In genomic region chr4:25965629-25966028, GRCh38 we compare ENCODE assay signal across 25 cellular contexts.
"Had no signal": no experiment of that assay in that cellular context is flagged by ENCODE, and none has a peak within 500 bp of the region (broad histone marks: within the 10 kb centered on the region; RNA-seq: fewer than 3 reads in every experiment).

No MANE protein-coding gene starts in this region.

- H3K4me1 Mint-ChIP-seq: activated CD4-positive, alpha-beta T cell treated with anti-CD3 and anti-CD28 coated beads for 36 hours; activated T-helper 17 cell treated with anti-CD3 and anti-CD28 coated beads, Interleukin-2, amount 50 U/mL, for 72 hours; T-helper 17 cell had no signal

- H3K27ac Mint-ChIP-seq: activated CD4-positive, alpha-beta memory T cell treated with anti-CD3 and anti-CD28 coated beads, Interleukin-2, amount 10 ng/mL, durations not matched to agents 7 days and 5 days; activated CD4-positive, alpha-beta T cell treated with anti-CD3 and anti-CD28 coated beads for 36 hours; activated naive CD4-positive, alpha-beta T cell treated with anti-CD3 and anti-CD28 coated beads for 36 hours; activated naive CD8-positive, alpha-beta T cell; activated T-helper 17 cell treated with anti-CD3 and anti-CD28 coated beads, Interleukin-2, amount 50 U/mL, for 72 hours; T-helper 17 cell had no signal

- DNase-seq: activated CD4-positive, alpha-beta memory T cell treated with anti-CD3 and anti-CD28 coated beads, Interleukin-2, amount 10 ng/mL, durations not matched to agents 7 days and 5 days; activated CD4-positive, alpha-beta T cell treated with anti-CD3 and anti-CD28 coated beads for 36 hours; activated CD4-positive, alpha-beta T cell treated with anti-CD3 and anti-CD28 coated beads, Interleukin-2, amount 50 U/mL, for 1 hour; activated gamma-delta T cell; activated naive CD4-positive, alpha-beta T cell treated with anti-CD3 and anti-CD28 coated beads for 36 hours; activated T-cell treated with anti-CD3 and anti-CD28 coated beads for 4 hours; activated T-cell treated with anti-CD3 and anti-CD28 coated beads, Interleukin-2, amount 50 U/mL, for 48 hours; amygdala; brain microvascular endothelial cell; Kasumi-1; KBM-7; NCI-H1105 treated with DMSO at 0.1 percent for 48 hours; NCI-H146; NCI-H187 treated with DMSO at 0.1 percent for 48 hours; NCI-H2081 treated with DMSO at 0.1 percent for 48 hours; NCI-H446 treated with DMSO at 0.1 percent for 48 hours; NCI-H526; NCI-H774; SIG-M5; T-helper 17 cell; T1000 had no signal

- H3K27me3 ChIP-seq: brain microvascular endothelial cell, cardiac muscle cell had no signal

- H3K36me3 Mint-ChIP-seq: activated naive CD8-positive, alpha-beta T cell had no signal

- H3K27ac ChIP-seq: brain microvascular endothelial cell, cardiac muscle cell, VCaP had no signal

- H3K4me3 Mint-ChIP-seq: activated CD4-positive, alpha-beta memory T cell treated with anti-CD3 and anti-CD28 coated beads, Interleukin-2, amount 10 ng/mL, durations not matched to agents 7 days and 5 days; activated CD4-positive, alpha-beta T cell treated with anti-CD3 and anti-CD28 coated beads for 36 hours; activated naive CD4-positive, alpha-beta T cell treated with anti-CD3 and anti-CD28 coated beads for 36 hours; activated naive CD8-positive, alpha-beta T cell; activated T-helper 17 cell treated with anti-CD3 and anti-CD28 coated beads, Interleukin-2, amount 50 U/mL, for 72 hours; T-helper 17 cell had no signal

- H3K9me3 Mint-ChIP-seq: activated CD4-positive, alpha-beta memory T cell treated with anti-CD3 and anti-CD28 coated beads, Interleukin-2, amount 10 ng/mL, durations not matched to agents 7 days and 5 days; activated T-helper 17 cell treated with anti-CD3 and anti-CD28 coated beads, Interleukin-2, amount 50 U/mL, for 72 hours had no signal

- ATAC-seq: activated CD4-positive, alpha-beta T cell treated with anti-CD3 and anti-CD28 coated beads for 36 hours; activated T-helper 17 cell treated with anti-CD3 and anti-CD28 coated beads, Interleukin-2, amount 50 U/mL, for 72 hours; T-helper 17 cell had no signal

- H3K4me3 ChIP-seq: cardiac muscle cell had no signal

- H3K36me3 ChIP-seq: brain microvascular endothelial cell, cardiac muscle cell had no signal
